20 cellular contexts compared by ENCODE assay signal in the genomic region with DNA sequence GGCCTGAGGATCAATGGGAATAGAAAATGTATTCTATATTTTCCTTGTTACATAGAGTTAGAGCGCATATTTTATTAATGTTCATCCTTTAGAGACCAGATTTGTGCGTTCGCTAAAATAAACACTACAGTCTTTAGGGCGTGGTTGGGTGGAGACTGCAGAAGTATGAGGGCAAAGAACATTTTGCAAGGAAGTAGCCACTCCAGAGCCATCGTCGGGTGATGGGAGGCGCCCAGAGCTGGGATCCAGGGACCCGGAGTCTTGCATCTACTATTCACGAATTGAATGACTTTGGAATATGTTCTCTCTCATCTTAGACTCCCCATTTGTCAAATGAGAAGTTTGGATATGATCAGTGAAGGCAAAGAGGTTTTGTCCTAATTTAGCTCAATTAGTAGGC.
DNase-seq lines count a peak whose midpoint lies in the region; ATAC-seq, FAIRE-seq and TF ChIP-seq lines count a peak whose summit lies in the region.
"Had no signal": no experiment of that assay in that cellular context is flagged by ENCODE, and none has a peak within 500 bp of the region (broad histone marks: within the 10 kb centered on the region; RNA-seq: fewer than 3 reads in every experiment).

No MANE protein-coding gene starts in this region.

- H3K4me1 ChIP-seq in colonic mucosa (no peaks in the 10 kb centered on the region), lower lobe of right lung (no peaks in the 10 kb centered on the region), small intestine (ENCODE audit: control insufficient read depth in 2 of 2, insufficient read depth in 1 of 2, low read depth in 1 of 2, low read length in 1 of 2) (no peaks in the 10 kb centered on the region)
- H3K4me1 ChIP-seq: HAP-1 had no signal

- DNase-seq in colonic mucosa, result peak; percentile 37
- peak; percentile 59 for DNase-seq in lower lobe of right lung
- peak; percentile 42 for DNase-seq in small intestine
- no peak for DNase-seq in NCI-H1694 treated with DMSO at 0.1 percent for 48 hours (lab: John Stamatoyannopoulos, UW)
- no peak for DNase-seq in lower leg skin (ENCODE audit: low spot score in 2 of 2)
- DNase-seq in cerebellum (ENCODE audit: low spot score), result no peak
- DNase-seq: C1 segment of cervical spinal cord; Calu3; CD4-positive, alpha-beta memory T cell; COR-L47; DMS53; DMS79 treated with DMSO at 0.1 percent for 48 hours; GF-D8; GOT3; HFFc6 had no signal

- no peaks in the 10 kb centered on the region for H3K9me3 ChIP-seq in colonic mucosa
- no peaks in the 10 kb centered on the region for H3K9me3 ChIP-seq in lower lobe of right lung
- no peaks in the 10 kb centered on the region for H3K9me3 ChIP-seq in small intestine (ENCODE audit: control insufficient read depth, low read depth)
- H3K9me3 ChIP-seq: HAP-1 had no signal

- TF ChIP-seq CTCF in colonic mucosa (IDR thresholded peaks at IDR 0.05) (no peak), lower lobe of right lung (IDR thresholded peaks at IDR 0.05) (no peak), lower leg skin (IDR thresholded peaks at IDR 0.05) (no peak)

- no peak overlapping the region for H3K4me3 ChIP-seq in colonic mucosa
- H3K4me3 ChIP-seq in lower lobe of right lung, result no peak overlapping the region
- H3K4me3 ChIP-seq in small intestine (ENCODE audit: low read depth in 1 of 2, low read length in 2 of 2), result no peak overlapping the region
- no peak overlapping the region for H3K4me3 ChIP-seq in lower leg skin (ENCODE audit: low read depth, poor library complexity, severe bottlenecking)
- H3K4me3 ChIP-seq: HAP-1 had no signal

- TF ChIP-seq POLR2A in lower leg skin (IDR thresholded peaks at IDR 0.05), result no peak

- intact Hi-C loops in colonic mucosa (cut with DNase I) (no loop called here), lower lobe of right lung (cut with DNase I) (no loop called here), lower leg skin (cut with DNase I; ENCODE audit: low total_unique reads) (no loop called here)

- H3K27me3 ChIP-seq in colonic mucosa (no peaks in the 10 kb centered on the region), lower lobe of right lung (ENCODE audit: low read depth) (no peaks in the 10 kb centered on the region), small intestine (ENCODE audit: control insufficient read depth in 2 of 2, insufficient read depth in 2 of 2, low read length in 2 of 2) (no peaks in the 10 kb centered on the region)

- H3K27ac ChIP-seq in colonic mucosa, result no peak overlapping the region
- H3K27ac ChIP-seq in lower lobe of right lung, result no peak overlapping the region
- H3K27ac ChIP-seq in small intestine (ENCODE audit: low read depth in 1 of 2, low read length in 1 of 2), result no peak overlapping the region

- ATAC-seq in lower lobe of right lung, result peak; percentile 29 to 68
- ATAC-seq in HG03045 (IDR thresholded peaks at IDR 0.05; ENCODE audit: unreplicated experiment), result no peak

- H3K9ac ChIP-seq in colonic mucosa (ENCODE audit: low read depth in 2 of 2, low read length in 2 of 2), result no peak overlapping the region

- WGBS in small intestine, 3 donors, result 15 to 67% (median 31%) methylated on average over 9 of the region's 9 CpGs
- WGBS in lower leg skin, 2 donors, result 88 to 89% methylated on average over 9 of the region's 9 CpGs

- H3K36me3 ChIP-seq in colonic mucosa, result no peaks in the 10 kb centered on the region
- H3K36me3 ChIP-seq in lower lobe of right lung, result no peaks in the 10 kb centered on the region
- H3K36me3 ChIP-seq in small intestine (ENCODE audit: control insufficient read depth in 2 of 2, insufficient read depth in 2 of 2, low read length in 2 of 2), result no peaks in the 10 kb centered on the region
- H3K36me3 ChIP-seq: HAP-1 had no signal

- FAIRE-seq in small intestine (lab: Jason Lieb, UNC), result no peak
- FAIRE-seq: GM12891, GM18507, H54 had no signal

Comparison
In these comparisons a context has a peak if more than half of its experiments do, and no peak if none do; other contexts are left out.
1. DNase-seq: peak in colonic mucosa (single experiment), lower lobe of right lung (single experiment) and small intestine (single experiment); none in NCI-H1694 treated with DMSO at 0.1 percent for 48 hours (single experiment), lower leg skin (0 of 2) and cerebellum (single experiment).